ENCODE assay signal across 34 cellular contexts in genomic region chr17:54196751-54197150, GRCh38.
"Had no signal": no experiment of that assay in that cellular context is flagged by ENCODE, and none has a peak within 500 bp of the region (broad histone marks: within the 10 kb centered on the region; RNA-seq: fewer than 3 reads in every experiment).

No MANE protein-coding gene starts in this region.

- H3K4me3 ChIP-seq: MG63 had no signal

- H3K36me3 ChIP-seq: MG63 had no signal

- DNase-seq: Karpas-422, Kasumi-1, MG63, MM.1S, MV-4-11, NCI-H1048, NCI-H1092, NCI-H1092 treated with DMSO at 0.1 percent for 48 hours, NCI-H1105, NCI-H1105 treated with DMSO at 0.1 percent for 48 hours, NCI-H1417, NCI-H1417 treated with DMSO at 0.1 percent for 48 hours, NCI-H1436, NCI-H1436 treated with DMSO at 0.1 percent for 48 hours, NCI-H146, NCI-H1694, NCI-H1694 treated with DMSO at 0.1 percent for 48 hours, NCI-H187, NCI-H187 treated with DMSO at 0.1 percent for 48 hours, NCI-H1930, NCI-H2029, NCI-H2029 treated with DMSO at 0.1 percent for 48 hours, NCI-H2081, NCI-H2081 treated with DMSO at 0.1 percent for 48 hours, NCI-H2107, NCI-H2171, NCI-H2171 treated with DMSO at 0.1 percent for 48 hours, NCI-H2227 treated with DMSO at 0.1 percent for 48 hours, NCI-H226, NCI-H345, NCI-H446, NCI-H446 treated with DMSO at 0.1 percent for 48 hours, NCI-H510A, NCI-H510A treated with DMSO at 0.1 percent for 48 hours had no signal

- H3K9me3 ChIP-seq: MG63 had no signal

- H3K27me3 ChIP-seq: MG63 had no signal
